Comparison of ENCODE assay signal across 12 cellular contexts in genomic region chr1:22077728-22078127, GRCh38. TPM values are rescaled to one million over a fixed set of nuclear protein-coding genes. Genes with fewer than 3 reads are reported as not detected.
DNase-seq lines count a peak whose midpoint lies in the region; ATAC-seq and TF ChIP-seq lines count a peak whose summit lies in the region.
"Had no signal": no experiment of that assay in that cellular context is flagged by ENCODE, and none has a peak within 500 bp of the region (broad histone marks: within the 10 kb centered on the region; RNA-seq: fewer than 3 reads in every experiment).

No MANE protein-coding gene starts in this region.

- no peaks in the 10 kb centered on the region for H3K27me3 ChIP-seq in psoas muscle (ENCODE audit: insufficient read depth in 3 of 3, low read length in 2 of 3)

- H3K9me2 ChIP-seq in OCI-LY7 (ENCODE audit: insufficient read depth, low read length): no peaks in the 10 kb centered on the region

- TF ChIP-seq CTCF in psoas muscle (IDR thresholded peaks at IDR 0.05): no peak
- no peak for TF ChIP-seq CTCF in OCI-LY7 (conservative IDR thresholded peaks at IDR 0.05; ENCODE audit: low read length)

- 12 to 22% (median 12%) methylated on average over 5 of the region's 5 CpGs for WGBS in psoas muscle, 3 donors

- no peak overlapping the region for H3K4me2 ChIP-seq in OCI-LY7 (ENCODE audit: low read length)

- no peak overlapping the region for H2AFZ ChIP-seq in OCI-LY7 (ENCODE audit: low read length)

- POLR2A ChIA-PET in activated CD4-positive, alpha-beta T cell treated with anti-CD3 and anti-CD28 coated beads for 36 hours (lab: Charles Lee): no interaction called here
- POLR2A ChIA-PET in OCI-LY7 (lab: Charles Lee): no interaction called here

- H3K4me3 Mint-ChIP-seq in activated CD4-positive, alpha-beta T cell treated with anti-CD3 and anti-CD28 coated beads for 36 hours: no peak overlapping the region
- H3K4me3 Mint-ChIP-seq in activated CD4-positive, alpha-beta T cell treated with anti-CD3 and anti-CD28 coated beads, Interleukin-2, amount 10 ng/mL, durations not matched to agents 24 days and 14 days: no peak overlapping the region
- H3K4me3 Mint-ChIP-seq in effector memory CD8-positive, alpha-beta T cell: peak overlapping the region; percentile 38 to 73

- H3K36me3 ChIP-seq in psoas muscle (ENCODE audit: insufficient read depth in 1 of 2, low read depth in 1 of 2) (peaks cover 4 to 46% of the 10 kb centered on the region in 2 donors), OCI-LY7 (ENCODE audit: insufficient read depth, low read length) (peaks cover 73% of the 10 kb centered on the region)

- peaks cover 46% of the 10 kb centered on the region for H3K36me3 Mint-ChIP-seq in activated CD4-positive, alpha-beta T cell treated with anti-CD3 and anti-CD28 coated beads for 36 hours (ENCODE audit: low read depth)
- peaks cover 48% of the 10 kb centered on the region for H3K36me3 Mint-ChIP-seq in activated CD4-positive, alpha-beta T cell treated with anti-CD3 and anti-CD28 coated beads, Interleukin-2, amount 10 ng/mL, durations not matched to agents 24 days and 14 days (ENCODE audit: low read depth)
- H3K36me3 Mint-ChIP-seq in effector memory CD8-positive, alpha-beta T cell (ENCODE audit: insufficient read depth): peaks cover 95% of the 10 kb centered on the region

- H3K4me1 Mint-ChIP-seq in activated CD4-positive, alpha-beta T cell treated with anti-CD3 and anti-CD28 coated beads for 36 hours: peaks cover 83% of the 10 kb centered on the region
- H3K4me1 Mint-ChIP-seq in activated CD4-positive, alpha-beta T cell treated with anti-CD3 and anti-CD28 coated beads, Interleukin-2, amount 10 ng/mL, durations not matched to agents 24 days and 14 days: peaks cover 46% of the 10 kb centered on the region
- H3K4me1 Mint-ChIP-seq in effector memory CD8-positive, alpha-beta T cell (ENCODE audit: low read depth in 2 of 2): peaks cover 63 to 82% of the 10 kb centered on the region in 2 donors

- intact Hi-C loops in activated CD4-positive, alpha-beta T cell treated with anti-CD3 and anti-CD28 coated beads for 36 hours (cut with DNase I, micrococcal nuclease): loop anchor here in 1 of 2 experiments (2.0 kb wide), 1 partner anchor 19 kb away; no protein-coding TSS in a partner anchor
- intact Hi-C loops in activated CD4-positive, alpha-beta T cell treated with anti-CD3 and anti-CD28 coated beads, Interleukin-2, amount 10 ng/mL, durations not matched to agents 24 days and 14 days (cut with micrococcal nuclease): no loop called here
- intact Hi-C loops in psoas muscle (cut with DNase I): no loop called here
- intact Hi-C loops in OCI-LY7 (cut with micrococcal nuclease; ENCODE audit: unreplicated experiment): no loop called here

- H3K9me3 Mint-ChIP-seq in activated CD4-positive, alpha-beta T cell treated with anti-CD3 and anti-CD28 coated beads for 36 hours (ENCODE audit: low read depth): no peaks in the 10 kb centered on the region
- H3K9me3 Mint-ChIP-seq in activated CD4-positive, alpha-beta T cell treated with anti-CD3 and anti-CD28 coated beads, Interleukin-2, amount 10 ng/mL, durations not matched to agents 24 days and 14 days: no peaks in the 10 kb centered on the region
- no peaks in the 10 kb centered on the region for H3K9me3 Mint-ChIP-seq in effector memory CD8-positive, alpha-beta T cell

- peak overlapping the region; percentile 74 for H3K27ac Mint-ChIP-seq in activated CD4-positive, alpha-beta T cell treated with anti-CD3 and anti-CD28 coated beads for 36 hours
- H3K27ac Mint-ChIP-seq in activated CD4-positive, alpha-beta T cell treated with anti-CD3 and anti-CD28 coated beads, Interleukin-2, amount 10 ng/mL, durations not matched to agents 24 days and 14 days: no peak overlapping the region
- H3K27ac Mint-ChIP-seq in effector memory CD8-positive, alpha-beta T cell: peak overlapping the region; percentile 38 to 64

- CTCF ChIA-PET in activated CD4-positive, alpha-beta T cell treated with anti-CD3 and anti-CD28 coated beads for 36 hours (lab: Charles Lee): interaction anchor here (1.3 kb wide), 1 partner anchor 54 kb away, joined by 4 read pairs; no protein-coding TSS in a partner anchor
- CTCF ChIA-PET in OCI-LY7 (lab: Charles Lee; ENCODE audit: unreplicated experiment): no interaction called here

- H4K20me1 ChIP-seq in OCI-LY7 (ENCODE audit: insufficient read depth, low read length): peaks cover 53% of the 10 kb centered on the region

- peak; percentile 76 for ATAC-seq in activated CD4-positive, alpha-beta T cell treated with anti-CD3 and anti-CD28 coated beads for 36 hours
- ATAC-seq in effector memory CD8-positive, alpha-beta T cell (replicated peaks): peak; percentile 25
- peak; percentile 30 to 63 (median 52) for ATAC-seq in psoas muscle
- ATAC-seq: sciatic nerve had no signal

- BruUV-seq in OCI-LY7 (replicated peaks; lab: Mats Ljungman, UMichigan): no TSS peak

- no peaks in the 10 kb centered on the region for H3K27me3 Mint-ChIP-seq in activated CD4-positive, alpha-beta T cell treated with anti-CD3 and anti-CD28 coated beads for 36 hours
- no peaks in the 10 kb centered on the region for H3K27me3 Mint-ChIP-seq in activated CD4-positive, alpha-beta T cell treated with anti-CD3 and anti-CD28 coated beads, Interleukin-2, amount 10 ng/mL, durations not matched to agents 24 days and 14 days
- H3K27me3 Mint-ChIP-seq in effector memory CD8-positive, alpha-beta T cell: no peaks in the 10 kb centered on the region

- no peak for DNase-seq in activated CD4-positive, alpha-beta T cell treated with anti-CD3 and anti-CD28 coated beads for 36 hours
- no peak for DNase-seq in activated CD4-positive, alpha-beta T cell treated with anti-CD3 and anti-CD28 coated beads, Interleukin-2, amount 10 ng/mL, durations not matched to agents 24 days and 14 days
- DNase-seq in NCI-H146 (lab: John Stamatoyannopoulos, UW): peak; percentile 38
- DNase-seq in effector memory CD8-positive, alpha-beta T cell: no peak
- no peak for DNase-seq in psoas muscle
- no peak for DNase-seq in GM19240 (ENCODE audit: insufficient read length, low spot score)
- DNase-seq in NCI-H187 treated with DMSO at 0.1 percent for 48 hours (lab: John Stamatoyannopoulos, UW): no peak
- no peak for DNase-seq in OCI-LY7 (ENCODE audit: low spot score)
- DNase-seq: aorta, Karpas-422, WERI-Rb-1 had no signal

- H3K9me3 ChIP-seq in psoas muscle: no peaks in the 10 kb centered on the region
- no peaks in the 10 kb centered on the region for H3K9me3 ChIP-seq in OCI-LY7 (ENCODE audit: low read length)

- H3K4me3 ChIP-seq in psoas muscle (no peak overlapping the region), OCI-LY7 (ENCODE audit: low read depth, low read length, poor library complexity, severe bottlenecking) (no peak overlapping the region)

- H3K27ac ChIP-seq in psoas muscle: peak overlapping the region; percentile 43
- no peak overlapping the region for H3K27ac ChIP-seq in OCI-LY7 (ENCODE audit: low read depth, low read length, poor library complexity, severe bottlenecking)
- H3K27ac ChIP-seq: WERI-Rb-1 had no signal

- H3K4me1 ChIP-seq in psoas muscle (peaks cover 54% of the 10 kb centered on the region), OCI-LY7 (ENCODE audit: insufficient read depth, low read length, poor library complexity, severe bottlenecking) (peaks cover 37% of the 10 kb centered on the region)

- peaks cover 84% of the 10 kb centered on the region for H3K79me2 ChIP-seq in OCI-LY7 (ENCODE audit: insufficient read depth, low read depth, low read length)

RNA-seq across cellular contexts. Expression of gene CDC42, which starts 25.2 kb away (rescaled TPM):
- 100 to 1,000 TPM; 298 to 339 TPM for total RNA-seq in activated CD4-positive, alpha-beta T cell treated with anti-CD3 and anti-CD28 coated beads for 36 hours
- total RNA-seq in activated CD4-positive, alpha-beta T cell treated with anti-CD3 and anti-CD28 coated beads, Interleukin-2, amount 10 ng/mL, durations not matched to agents 24 days and 14 days: 307 and 321 TPM in 2 replicates
- total RNA-seq in psoas muscle (100 to 1,000 TPM in 3 of 4 donors, 10 to 100 TPM in 1; 98.7 to 135 (median 122) TPM), OCI-LY7 (2022) (157 and 163 TPM in 2 replicates)
- polyA plus RNA-seq in psoas muscle: 100 to 1,000 TPM in 2 of 3 donors, 10 to 100 TPM in 1; 71.6 to 126 (median 115) TPM
- total RNA-seq in OCI-LY7 (2014; rRNA removed; shearing (Covaris generic)): 109 and 120 TPM in 2 replicates

Comparison
In these comparisons a context has a peak if more than half of its experiments do, and no peak if none do; other contexts are left out.
1. ATAC-seq: peak in every context shown above with its lines; median percentile 76 in activated CD4-positive, alpha-beta T cell treated with anti-CD3 and anti-CD28 coated beads for 36 hours; 52 in psoas muscle; 25 in effector memory CD8-positive, alpha-beta T cell.
2. H3K4me3 Mint-ChIP-seq: peak in effector memory CD8-positive, alpha-beta T cell (2 of 2); none in activated CD4-positive, alpha-beta T cell treated with anti-CD3 and anti-CD28 coated beads for 36 hours (single experiment) and activated CD4-positive, alpha-beta T cell treated with anti-CD3 and anti-CD28 coated beads, Interleukin-2, amount 10 ng/mL, durations not matched to agents 24 days and 14 days (single experiment).